In genomic region chr12:52487744-52488443, GRCh38 we compare ENCODE assay signal across 18 cellular contexts. TPM values are rescaled to one million over a fixed set of nuclear protein-coding genes. Genes with fewer than 3 reads are reported as not detected.
"Had no signal": no experiment of that assay in that cellular context is flagged by ENCODE, and none has a peak within 500 bp of the region (broad histone marks: within the 10 kb centered on the region; RNA-seq: fewer than 3 reads in every experiment).

No MANE protein-coding gene starts in this region.

RNA-seq across cellular contexts. Expression of gene KRT6A, which starts 5.2 kb away (rescaled TPM):
- total RNA-seq: activated B cell treated with CpG ODN at 0.5 μM for 24 hours; activated CD4-positive, alpha-beta memory T cell treated with anti-CD3 and anti-CD28 coated beads for 36 hours; activated CD4-positive, alpha-beta T cell treated with anti-CD3 and anti-CD28 coated beads, Interleukin-2, amount 10 ng/mL, durations not matched to agents 24 days and 14 days; activated CD8-positive, alpha-beta memory T cell treated with anti-CD3 and anti-CD28 coated beads for 36 hours; activated CD8-positive, alpha-beta T cell treated with anti-CD3 and anti-CD28 coated beads for 36 hours; activated naive CD4-positive, alpha-beta T cell treated with anti-CD3 and anti-CD28 coated beads for 36 hours; activated naive CD4-positive, alpha-beta T cell treated with anti-CD3 and anti-CD28 coated beads, Interleukin-2, amount 50 U/mL, for 72 hours; activated naive CD8-positive, alpha-beta T cell treated with anti-CD3 and anti-CD28 coated beads for 36 hours; activated T-cell treated with anti-CD3 and anti-CD28 coated beads, Interleukin-2, amount 50 U/mL, for 4 hours; activated T-cell treated with anti-CD3 and anti-CD28 coated beads, Interleukin-2, amount 50 U/mL, for 72 hours; activated T-helper 1 cell treated with anti-CD3 and anti-CD28 coated beads, Interleukin-12 subunit alpha, Interleukin-12 subunit beta, Interleukin-2, Interleukin-4 antibody, amounts not matched to agents 30 ng/mL and 10 ng/mL and 1 ng/mL, durations not matched to agents 14 hours and 24 hours and 36 hours; activated T-helper 17 cell treated with anti-CD3 and anti-CD28 coated beads, Interleukin-2, amount 50 U/mL, for 72 hours; aorta; body of pancreas; cardiac muscle cell had no signal

RNA-seq across cellular contexts. Expression of gene KRT6C, which starts 14.3 kb away (rescaled TPM):
- total RNA-seq: activated B cell treated with CpG ODN at 0.5 μM for 24 hours; activated CD4-positive, alpha-beta memory T cell treated with anti-CD3 and anti-CD28 coated beads for 36 hours; activated CD4-positive, alpha-beta T cell treated with anti-CD3 and anti-CD28 coated beads, Interleukin-2, amount 10 ng/mL, durations not matched to agents 24 days and 14 days; activated CD8-positive, alpha-beta memory T cell treated with anti-CD3 and anti-CD28 coated beads for 36 hours; activated CD8-positive, alpha-beta T cell treated with anti-CD3 and anti-CD28 coated beads for 36 hours; activated naive CD4-positive, alpha-beta T cell treated with anti-CD3 and anti-CD28 coated beads for 36 hours; activated naive CD4-positive, alpha-beta T cell treated with anti-CD3 and anti-CD28 coated beads, Interleukin-2, amount 50 U/mL, for 72 hours; activated naive CD8-positive, alpha-beta T cell treated with anti-CD3 and anti-CD28 coated beads for 36 hours; activated T-cell treated with anti-CD3 and anti-CD28 coated beads, Interleukin-2, amount 50 U/mL, for 4 hours; activated T-cell treated with anti-CD3 and anti-CD28 coated beads, Interleukin-2, amount 50 U/mL, for 72 hours; activated T-helper 1 cell treated with anti-CD3 and anti-CD28 coated beads, Interleukin-12 subunit alpha, Interleukin-12 subunit beta, Interleukin-2, Interleukin-4 antibody, amounts not matched to agents 30 ng/mL and 10 ng/mL and 1 ng/mL, durations not matched to agents 14 hours and 24 hours and 36 hours; activated T-helper 17 cell treated with anti-CD3 and anti-CD28 coated beads, Interleukin-2, amount 50 U/mL, for 72 hours; aorta; astrocyte; body of pancreas; breast epithelium; cardiac muscle cell had no signal
- polyA plus RNA-seq: cardiac muscle cell had no signal

RNA-seq across cellular contexts. Expression of gene KRT5, which starts 32.3 kb away (rescaled TPM):
- total RNA-seq: activated B cell treated with CpG ODN at 0.5 μM for 24 hours; activated CD4-positive, alpha-beta memory T cell treated with anti-CD3 and anti-CD28 coated beads for 36 hours; activated CD4-positive, alpha-beta T cell treated with anti-CD3 and anti-CD28 coated beads, Interleukin-2, amount 10 ng/mL, durations not matched to agents 24 days and 14 days; activated CD8-positive, alpha-beta memory T cell treated with anti-CD3 and anti-CD28 coated beads for 36 hours; activated CD8-positive, alpha-beta T cell treated with anti-CD3 and anti-CD28 coated beads for 36 hours; activated naive CD4-positive, alpha-beta T cell treated with anti-CD3 and anti-CD28 coated beads for 36 hours; activated naive CD4-positive, alpha-beta T cell treated with anti-CD3 and anti-CD28 coated beads, Interleukin-2, amount 50 U/mL, for 72 hours; activated naive CD8-positive, alpha-beta T cell treated with anti-CD3 and anti-CD28 coated beads for 36 hours; activated T-cell treated with anti-CD3 and anti-CD28 coated beads, Interleukin-2, amount 50 U/mL, for 4 hours; activated T-cell treated with anti-CD3 and anti-CD28 coated beads, Interleukin-2, amount 50 U/mL, for 72 hours; activated T-helper 1 cell treated with anti-CD3 and anti-CD28 coated beads, Interleukin-12 subunit alpha, Interleukin-12 subunit beta, Interleukin-2, Interleukin-4 antibody, amounts not matched to agents 30 ng/mL and 10 ng/mL and 1 ng/mL, durations not matched to agents 14 hours and 24 hours and 36 hours; activated T-helper 17 cell treated with anti-CD3 and anti-CD28 coated beads, Interleukin-2, amount 50 U/mL, for 72 hours; cardiac muscle cell had no signal

RNA-seq across cellular contexts. Expression of gene KRT6B, which starts 35.9 kb away (rescaled TPM):
- total RNA-seq: activated B cell treated with CpG ODN at 0.5 μM for 24 hours; activated CD4-positive, alpha-beta memory T cell treated with anti-CD3 and anti-CD28 coated beads for 36 hours; activated CD4-positive, alpha-beta T cell treated with anti-CD3 and anti-CD28 coated beads, Interleukin-2, amount 10 ng/mL, durations not matched to agents 24 days and 14 days; activated CD8-positive, alpha-beta memory T cell treated with anti-CD3 and anti-CD28 coated beads for 36 hours; activated CD8-positive, alpha-beta T cell treated with anti-CD3 and anti-CD28 coated beads for 36 hours; activated naive CD4-positive, alpha-beta T cell treated with anti-CD3 and anti-CD28 coated beads for 36 hours; activated naive CD4-positive, alpha-beta T cell treated with anti-CD3 and anti-CD28 coated beads, Interleukin-2, amount 50 U/mL, for 72 hours; activated naive CD8-positive, alpha-beta T cell treated with anti-CD3 and anti-CD28 coated beads for 36 hours; activated T-cell treated with anti-CD3 and anti-CD28 coated beads, Interleukin-2, amount 50 U/mL, for 4 hours; activated T-cell treated with anti-CD3 and anti-CD28 coated beads, Interleukin-2, amount 50 U/mL, for 72 hours; activated T-helper 1 cell treated with anti-CD3 and anti-CD28 coated beads, Interleukin-12 subunit alpha, Interleukin-12 subunit beta, Interleukin-2, Interleukin-4 antibody, amounts not matched to agents 30 ng/mL and 10 ng/mL and 1 ng/mL, durations not matched to agents 14 hours and 24 hours and 36 hours; activated T-helper 17 cell treated with anti-CD3 and anti-CD28 coated beads, Interleukin-2, amount 50 U/mL, for 72 hours; aorta; astrocyte; body of pancreas; cardiac muscle cell had no signal

RNA-seq across cellular contexts. Expression of gene KRT75, which starts 53.7 kb away (rescaled TPM):
- total RNA-seq: activated B cell treated with CpG ODN at 0.5 μM for 24 hours; activated CD4-positive, alpha-beta memory T cell treated with anti-CD3 and anti-CD28 coated beads for 36 hours; activated CD4-positive, alpha-beta T cell treated with anti-CD3 and anti-CD28 coated beads, Interleukin-2, amount 10 ng/mL, durations not matched to agents 24 days and 14 days; activated CD8-positive, alpha-beta memory T cell treated with anti-CD3 and anti-CD28 coated beads for 36 hours; activated CD8-positive, alpha-beta T cell treated with anti-CD3 and anti-CD28 coated beads for 36 hours; activated naive CD4-positive, alpha-beta T cell treated with anti-CD3 and anti-CD28 coated beads for 36 hours; activated naive CD4-positive, alpha-beta T cell treated with anti-CD3 and anti-CD28 coated beads, Interleukin-2, amount 50 U/mL, for 72 hours; activated naive CD8-positive, alpha-beta T cell treated with anti-CD3 and anti-CD28 coated beads for 36 hours; activated T-cell treated with anti-CD3 and anti-CD28 coated beads, Interleukin-2, amount 50 U/mL, for 4 hours; activated T-cell treated with anti-CD3 and anti-CD28 coated beads, Interleukin-2, amount 50 U/mL, for 72 hours; activated T-helper 1 cell treated with anti-CD3 and anti-CD28 coated beads, Interleukin-12 subunit alpha, Interleukin-12 subunit beta, Interleukin-2, Interleukin-4 antibody, amounts not matched to agents 30 ng/mL and 10 ng/mL and 1 ng/mL, durations not matched to agents 14 hours and 24 hours and 36 hours; activated T-helper 17 cell treated with anti-CD3 and anti-CD28 coated beads, Interleukin-2, amount 50 U/mL, for 72 hours; adrenal gland; aorta; astrocyte; body of pancreas; breast epithelium; cardiac muscle cell had no signal
- polyA plus RNA-seq: adrenal gland, aorta, cardiac muscle cell had no signal
